In genomic region chr2:197197808-197198409, GRCh38 we compare ENCODE assay signal across 1 cellular context.
TF ChIP-seq lines count a peak whose summit lies in the region.

No MANE protein-coding gene starts in this region.

TF ChIP-seq in H1, 55 proteins besides CTCF, POLR2A, EP300 and RAD21 (continued from another document):
- TF ChIP-seq, protein P1, sequence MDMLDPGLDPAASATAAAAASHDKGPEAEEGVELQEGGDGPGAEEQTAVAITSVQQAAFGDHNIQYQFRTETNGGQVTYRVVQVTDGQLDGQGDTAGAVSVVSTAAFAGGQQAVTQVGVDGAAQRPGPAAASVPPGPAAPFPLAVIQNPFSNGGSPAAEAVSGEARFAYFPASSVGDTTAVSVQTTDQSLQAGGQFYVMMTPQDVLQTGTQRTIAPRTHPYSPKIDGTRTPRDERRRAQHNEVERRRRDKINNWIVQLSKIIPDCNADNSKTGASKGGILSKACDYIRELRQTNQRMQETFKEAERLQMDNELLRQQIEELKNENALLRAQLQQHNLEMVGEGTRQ (IDR thresholded peaks at IDR 0.05; ENCODE audit: low read length): no peak
- TF ChIP-seq RNF2 (IDR thresholded peaks at IDR 0.05; ENCODE audit: borderline replicate concordance, low read depth, low read length, missing control alignments, poor library complexity, severe bottlenecking) (no peak), ZNF274 (IDR thresholded peaks at IDR 0.05; ENCODE audit: borderline replicate concordance, extremely low read depth, low read length) (no peak), CHD2 (IDR thresholded peaks at IDR 0.05; ENCODE audit: low read length) (no peak), MAFK (IDR thresholded peaks at IDR 0.05; ENCODE audit: low read depth, low read length) (no peak), GABPA (IDR thresholded peaks at IDR 0.05; ENCODE audit: borderline replicate concordance, insufficient read depth, low read length) (no peak)
